Comparison of ENCODE assay signal across 20 cellular contexts in the genomic region with DNA sequence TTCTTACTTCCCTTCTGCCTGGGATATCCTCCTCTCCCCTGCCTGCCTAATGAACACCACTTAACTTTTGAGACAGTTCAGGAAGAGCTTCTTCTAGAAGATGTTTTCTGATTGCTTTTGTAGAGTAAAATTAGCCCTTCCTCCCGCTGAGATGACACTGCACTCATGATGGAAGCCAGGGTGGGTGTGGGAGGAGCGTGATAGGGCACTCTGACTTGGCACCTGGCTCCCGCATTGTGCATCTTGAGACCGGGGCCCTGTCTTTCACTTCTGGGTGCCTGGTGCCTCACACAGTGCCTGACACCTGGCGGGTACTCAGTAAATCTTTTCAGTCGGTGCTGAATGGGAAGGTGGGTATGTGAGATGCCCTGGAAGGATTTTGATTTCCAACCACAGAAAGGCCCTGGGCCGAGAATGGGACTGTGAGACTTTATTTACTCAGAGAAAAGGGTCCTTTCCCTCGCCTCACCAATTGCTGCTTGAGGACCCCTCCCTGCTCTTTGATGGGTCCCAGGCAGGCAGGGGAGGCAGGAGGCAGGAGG. TPM values are rescaled to one million over a fixed set of nuclear protein-coding genes. Genes with fewer than 3 reads are reported as not detected.
DNase-seq lines count a peak whose midpoint lies in the region; ATAC-seq, FAIRE-seq and TF ChIP-seq lines count a peak whose summit lies in the region.
"Had no signal": no experiment of that assay in that cellular context is flagged by ENCODE, and none has a peak within 500 bp of the region (broad histone marks: within the 10 kb centered on the region; RNA-seq: fewer than 3 reads in every experiment).

No MANE protein-coding gene starts in this region.

- no peaks in the 10 kb centered on the region for H3K9me3 Mint-ChIP-seq in activated naive CD4-positive, alpha-beta T cell treated with anti-CD3 and anti-CD28 coated beads, Interleukin-2, amount 50 U/mL, for 72 hours
- no peaks in the 10 kb centered on the region for H3K9me3 Mint-ChIP-seq in activated T-helper 17 cell treated with anti-CD3 and anti-CD28 coated beads, Interleukin-2, amount 50 U/mL, for 72 hours
- H3K9me3 Mint-ChIP-seq in stimulated activated naive CD8-positive, alpha-beta T cell treated with anti-CD3 and anti-CD28 coated beads, Interleukin-15, Interleukin-2, amounts not matched to agents 100 ng/mL and 50 ng/mL, for 24 hours: no peaks in the 10 kb centered on the region
- H3K9me3 Mint-ChIP-seq: immature natural killer cell, nephron had no signal

- peaks cover 33% of the 10 kb centered on the region for H3K4me1 Mint-ChIP-seq in activated T-helper 17 cell treated with anti-CD3 and anti-CD28 coated beads, Interleukin-2, amount 50 U/mL, for 72 hours
- H3K4me1 Mint-ChIP-seq in stimulated activated naive CD8-positive, alpha-beta T cell treated with anti-CD3 and anti-CD28 coated beads, Interleukin-15, Interleukin-2, amounts not matched to agents 100 ng/mL and 50 ng/mL, for 24 hours (ENCODE audit: low read depth): peaks cover 28% of the 10 kb centered on the region
- H3K4me1 Mint-ChIP-seq: immature natural killer cell had no signal

- H3K9ac ChIP-seq in HUES64 (ENCODE audit: low read depth, low read length): no peak overlapping the region

- peak overlapping the region; percentile 19 to 56 for H3K27ac Mint-ChIP-seq in activated naive CD4-positive, alpha-beta T cell treated with anti-CD3 and anti-CD28 coated beads, Interleukin-2, amount 50 U/mL, for 72 hours
- peak overlapping the region; percentile 93 for H3K27ac Mint-ChIP-seq in activated T-helper 17 cell treated with anti-CD3 and anti-CD28 coated beads, Interleukin-2, amount 50 U/mL, for 72 hours
- H3K27ac Mint-ChIP-seq in stimulated activated naive CD8-positive, alpha-beta T cell treated with anti-CD3 and anti-CD28 coated beads, Interleukin-15, Interleukin-2, amounts not matched to agents 100 ng/mL and 50 ng/mL, for 24 hours: peak overlapping the region; percentile 49
- H3K27ac Mint-ChIP-seq: nephron had no signal

- FAIRE-seq in D721Med (lab: Jason Lieb, UNC): no peak

- no peak overlapping the region for H3K4me3 ChIP-seq in HUES64 (ENCODE audit: low read length)
- H3K4me3 ChIP-seq: lung, prostate gland had no signal

- H3K27me3 Mint-ChIP-seq in activated T-helper 17 cell treated with anti-CD3 and anti-CD28 coated beads, Interleukin-2, amount 50 U/mL, for 72 hours: no peaks in the 10 kb centered on the region
- no peaks in the 10 kb centered on the region for H3K27me3 Mint-ChIP-seq in stimulated activated naive CD8-positive, alpha-beta T cell treated with anti-CD3 and anti-CD28 coated beads, Interleukin-15, Interleukin-2, amounts not matched to agents 100 ng/mL and 50 ng/mL, for 24 hours

- H3K4me3 Mint-ChIP-seq in activated T-helper 17 cell treated with anti-CD3 and anti-CD28 coated beads, Interleukin-2, amount 50 U/mL, for 72 hours: peak overlapping the region; percentile 68
- no peak overlapping the region for H3K4me3 Mint-ChIP-seq in stimulated activated naive CD8-positive, alpha-beta T cell treated with anti-CD3 and anti-CD28 coated beads, Interleukin-15, Interleukin-2, amounts not matched to agents 100 ng/mL and 50 ng/mL, for 24 hours
- H3K4me3 Mint-ChIP-seq: immature natural killer cell, nephron had no signal

- no peaks in the 10 kb centered on the region; the same call in 1 of the 2 replicates for H3K27me3 ChIP-seq in HUES64 (ENCODE audit: insufficient read depth, low read length)

- H3K36me3 Mint-ChIP-seq in activated naive CD4-positive, alpha-beta T cell treated with anti-CD3 and anti-CD28 coated beads, Interleukin-2, amount 50 U/mL, for 72 hours: peaks cover 19 to 32% of the 10 kb centered on the region in 2 donors
- peaks cover 97% of the 10 kb centered on the region for H3K36me3 Mint-ChIP-seq in activated T-helper 17 cell treated with anti-CD3 and anti-CD28 coated beads, Interleukin-2, amount 50 U/mL, for 72 hours (ENCODE audit: low read depth)
- peaks cover 46% of the 10 kb centered on the region for H3K36me3 Mint-ChIP-seq in stimulated activated naive CD8-positive, alpha-beta T cell treated with anti-CD3 and anti-CD28 coated beads, Interleukin-15, Interleukin-2, amounts not matched to agents 100 ng/mL and 50 ng/mL, for 24 hours (ENCODE audit: low read depth)

- WGBS in HUES64: 77% methylated on average over 8 of the region's 8 CpGs

- TF ChIP-seq CTCF in D721Med (IDR thresholded peaks at IDR 0.05; ENCODE audit: insufficient read depth, missing control alignments): no peak

- DNase-seq in activated naive CD4-positive, alpha-beta T cell treated with anti-CD3 and anti-CD28 coated beads, Interleukin-2, amount 50 U/mL, for 72 hours (ENCODE audit: low spot score in 2 of 2): no peak
- no peak for DNase-seq in activated naive CD4-positive, alpha-beta T cell treated with anti-CD3 and anti-CD28 coated beads, Interleukin-2, amount 50 U/mL, for 16 hours
- DNase-seq in NCI-H2029 (lab: John Stamatoyannopoulos, UW) (no peak), D721Med (ENCODE audit: insufficient read length, low spot score) (no peak), NCI-H1048 (lab: John Stamatoyannopoulos, UW) (no peak)
- DNase-seq: AML-193, cortex of kidney, DMS79 treated with DMSO at 0.1 percent for 48 hours, immature natural killer cell, NCI-H1694, NCI-H446 treated with DMSO at 0.1 percent for 48 hours had no signal

- H3K36me3 ChIP-seq in HUES64 (ENCODE audit: insufficient read depth, low read length): no peaks in the 10 kb centered on the region
- H3K36me3 ChIP-seq: prostate gland had no signal

- peak overlapping the region; percentile 1; the same call in 1 of the 2 replicates for H3K27ac ChIP-seq in HUES64 (ENCODE audit: low read depth, low read length)
- H3K27ac ChIP-seq: epithelial cell of prostate, HL-60, prostate gland had no signal

- no peak for ATAC-seq in activated naive CD4-positive, alpha-beta T cell treated with anti-CD3 and anti-CD28 coated beads, Interleukin-2, amount 50 U/mL, for 72 hours
- peak; percentile 46 for ATAC-seq in activated T-helper 17 cell treated with anti-CD3 and anti-CD28 coated beads, Interleukin-2, amount 50 U/mL, for 72 hours (replicated peaks)

- H3K4me1 ChIP-seq in HUES64 (ENCODE audit: insufficient read depth, low read length): peaks cover 14% of the 10 kb centered on the region
- H3K4me1 ChIP-seq: prostate gland had no signal

- H3K9me3 ChIP-seq in HUES64 (ENCODE audit: insufficient read depth, low read depth, low read length): no peaks in the 10 kb centered on the region
- H3K9me3 ChIP-seq: prostate gland had no signal

RNA-seq across cellular contexts. Expression of gene THEM5, which starts 6.8 kb away (rescaled TPM):
- not detected for total RNA-seq in activated naive CD4-positive, alpha-beta T cell treated with anti-CD3 and anti-CD28 coated beads, Interleukin-2, amount 50 U/mL, for 72 hours
- polyA plus RNA-seq in HUES64 (2013, experiment 1 of 2): not detected
- not detected for polyA plus RNA-seq in HUES64 (2013, experiment 2 of 2)
- total RNA-seq in activated T-helper 17 cell treated with anti-CD3 and anti-CD28 coated beads, Interleukin-2, amount 50 U/mL, for 72 hours: not detected
- total RNA-seq: glomerular endothelial cell, lung, prostate gland had no signal
- polyA plus RNA-seq: lung had no signal

RNA-seq across cellular contexts. Expression of gene C2CD4D, which starts 7.1 kb away (rescaled TPM):
- 1 to 10 TPM; 1.6 to 2.3 TPM for total RNA-seq in activated naive CD4-positive, alpha-beta T cell treated with anti-CD3 and anti-CD28 coated beads, Interleukin-2, amount 50 U/mL, for 72 hours
- 0.25 TPM for polyA plus RNA-seq in HUES64 (2013, experiment 1 of 2)
- 0.51 TPM for polyA plus RNA-seq in HUES64 (2013, experiment 2 of 2)
- total RNA-seq in activated T-helper 17 cell treated with anti-CD3 and anti-CD28 coated beads, Interleukin-2, amount 50 U/mL, for 72 hours: 1 to 10 TPM; 3.9 to 5.6 TPM
- total RNA-seq: glomerular endothelial cell had no signal

RNA-seq across cellular contexts. Expression of gene RORC, which starts 15.2 kb away (rescaled TPM):
- 10 to 100 TPM in 1 of 2 donors, 1 to 10 TPM in 1; 1.4 to 11.3 TPM for total RNA-seq in activated naive CD4-positive, alpha-beta T cell treated with anti-CD3 and anti-CD28 coated beads, Interleukin-2, amount 50 U/mL, for 72 hours
- 0.15 TPM for polyA plus RNA-seq in HUES64 (2013, experiment 1 of 2)
- 0.32 TPM for polyA plus RNA-seq in HUES64 (2013, experiment 2 of 2)
- total RNA-seq in activated T-helper 17 cell treated with anti-CD3 and anti-CD28 coated beads, Interleukin-2, amount 50 U/mL, for 72 hours: 10 to 100 TPM; 39.5 to 55.2 TPM
- total RNA-seq: glomerular endothelial cell had no signal

RNA-seq across cellular contexts. Expression of gene LINGO4, which starts 41.5 kb away (rescaled TPM):
- total RNA-seq in activated naive CD4-positive, alpha-beta T cell treated with anti-CD3 and anti-CD28 coated beads, Interleukin-2, amount 50 U/mL, for 72 hours: under 1 TPM in 1 of 2 donors, not detected in 1; 0.72 TPM
- not detected for polyA plus RNA-seq in HUES64 (2013, experiment 1 of 2)
- polyA plus RNA-seq in HUES64 (2013, experiment 2 of 2): not detected
- total RNA-seq in activated T-helper 17 cell treated with anti-CD3 and anti-CD28 coated beads, Interleukin-2, amount 50 U/mL, for 72 hours: 1 to 10 TPM; 1.3 to 4.0 TPM
- total RNA-seq: glomerular endothelial cell had no signal

RNA-seq across cellular contexts. Expression of gene TDRKH, which starts 56.5 kb away (rescaled TPM):
- 10 to 100 TPM; 25.1 to 30.7 TPM for total RNA-seq in activated naive CD4-positive, alpha-beta T cell treated with anti-CD3 and anti-CD28 coated beads, Interleukin-2, amount 50 U/mL, for 72 hours
- polyA plus RNA-seq in HUES64 (2013, experiment 1 of 2): 15.8 TPM
- polyA plus RNA-seq in HUES64 (2013, experiment 2 of 2): 23.5 TPM
- total RNA-seq in activated T-helper 17 cell treated with anti-CD3 and anti-CD28 coated beads, Interleukin-2, amount 50 U/mL, for 72 hours: 10 to 100 TPM; 20.3 to 21.8 TPM

Comparison
In these comparisons a context has a peak if more than half of its experiments do, and no peak if none do; other contexts are left out.
1. H3K27ac Mint-ChIP-seq: peak in every context shown above with its lines; median percentile 93 in activated T-helper 17 cell treated with anti-CD3 and anti-CD28 coated beads, Interleukin-2, amount 50 U/mL, for 72 hours; 49 in stimulated activated naive CD8-positive, alpha-beta T cell treated with anti-CD3 and anti-CD28 coated beads, Interleukin-15, Interleukin-2, amounts not matched to agents 100 ng/mL and 50 ng/mL, for 24 hours; 38 in activated naive CD4-positive, alpha-beta T cell treated with anti-CD3 and anti-CD28 coated beads, Interleukin-2, amount 50 U/mL, for 72 hours.